Comparison of ENCODE assay signal across 8 cellular contexts in the genomic region with DNA sequence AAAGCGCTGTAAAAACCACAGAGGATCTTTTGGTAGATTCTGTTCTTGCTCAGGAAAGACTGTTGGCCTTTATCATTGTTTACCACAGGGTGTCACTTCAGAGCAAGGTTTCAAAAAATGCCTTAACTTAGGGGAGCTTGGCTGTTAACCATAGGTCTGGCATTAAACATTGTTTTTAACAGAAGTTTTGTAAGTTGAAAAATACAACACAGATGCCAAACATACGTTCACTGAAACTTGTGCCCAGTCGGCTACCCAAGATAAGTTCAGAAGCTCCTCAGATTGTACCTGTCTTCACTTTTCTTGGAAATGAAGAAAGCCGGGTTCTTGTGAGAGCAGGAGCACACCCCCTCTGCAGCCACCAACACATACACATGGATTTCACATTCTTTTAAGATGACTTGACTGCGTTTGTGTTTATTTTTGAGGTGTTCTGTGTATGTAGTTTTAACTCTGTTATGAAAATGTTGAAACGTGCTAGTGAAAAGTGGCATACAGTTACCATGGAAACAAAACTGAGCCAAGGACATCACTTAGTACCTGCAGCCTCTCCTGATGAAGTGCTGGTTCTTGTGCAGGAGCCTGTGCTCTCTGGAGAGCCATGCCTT.
DNase-seq lines count a peak whose midpoint lies in the region; ATAC-seq and TF ChIP-seq lines count a peak whose summit lies in the region.

No MANE protein-coding gene starts in this region.

- H3K4me3 ChIP-seq in BE2C (ENCODE audit: low read depth, low read length), result no peak overlapping the region
- H3K4me3 ChIP-seq in skeletal muscle cell (ENCODE audit: low read depth, low read length), result no peak overlapping the region

- no peaks in the 10 kb centered on the region for H3K9me3 Mint-ChIP-seq in activated naive CD8-positive, alpha-beta T cell treated with anti-CD3 and anti-CD28 coated beads, Interleukin-2, amount 50 U/mL, for 24 hours

- peaks cover 4% of the 10 kb centered on the region; the same call in 1 of the 2 replicates for H3K27me3 ChIP-seq in BE2C

- POLR2A ChIA-PET in HEK293T (lab: Yijun Ruan, JAX), result no interaction called here

- CTCF ChIA-PET in HEK293T (lab: Yijun Ruan, JAX), result interaction anchor here (0.6 to 1.9 kb wide), 3 partner anchors 113 to 119 kb away, joined by 3 to 10 read pairs (median 3); no protein-coding TSS in a partner anchor

- peaks cover 5% of the 10 kb centered on the region; the same call in 1 of the 2 replicates for H3K36me3 ChIP-seq in BE2C

- peak; percentile 45 for TF ChIP-seq CTCF in BE2C (IDR thresholded peaks at IDR 0.05; ENCODE audit: low read depth, low read length)

- DNase-seq in BE2C, result no peak
- peak; percentile 31 for DNase-seq in HEK293T (ENCODE audit: extremely low spot score)
- peak; percentile 29 for DNase-seq in RPMI8226
- DNase-seq in fibroblast of the conjunctiva (ENCODE audit: low read depth), result peak; percentile 44
- DNase-seq in skeletal muscle cell (ENCODE audit: low read depth), result peak; percentile 39
- no peak for DNase-seq in activated naive CD8-positive, alpha-beta T cell treated with anti-CD3 and anti-CD28 coated beads, Interleukin-2, amount 50 U/mL, for 24 hours
- DNase-seq in NCI-H187 treated with DMSO at 0.1 percent for 48 hours (lab: John Stamatoyannopoulos, UW), result no peak

- H3K4me3 Mint-ChIP-seq in activated naive CD8-positive, alpha-beta T cell treated with anti-CD3 and anti-CD28 coated beads, Interleukin-2, amount 50 U/mL, for 24 hours, result no peak overlapping the region

- no peaks in the 10 kb centered on the region for H3K4me1 Mint-ChIP-seq in activated naive CD8-positive, alpha-beta T cell treated with anti-CD3 and anti-CD28 coated beads, Interleukin-2, amount 50 U/mL, for 24 hours

- no peak overlapping the region for H3K27ac Mint-ChIP-seq in activated naive CD8-positive, alpha-beta T cell treated with anti-CD3 and anti-CD28 coated beads, Interleukin-2, amount 50 U/mL, for 24 hours

- no peaks in the 10 kb centered on the region for H3K4me1 ChIP-seq in BE2C

- ATAC-seq in activated naive CD8-positive, alpha-beta T cell treated with anti-CD3 and anti-CD28 coated beads, Interleukin-2, amount 50 U/mL, for 24 hours, result no peak
- ATAC-seq in HG02678 (IDR thresholded peaks at IDR 0.05; ENCODE audit: unreplicated experiment), result no peak

- H3K27me3 Mint-ChIP-seq in activated naive CD8-positive, alpha-beta T cell treated with anti-CD3 and anti-CD28 coated beads, Interleukin-2, amount 50 U/mL, for 24 hours, result peaks cover 18% of the 10 kb centered on the region

- H3K36me3 Mint-ChIP-seq in activated naive CD8-positive, alpha-beta T cell treated with anti-CD3 and anti-CD28 coated beads, Interleukin-2, amount 50 U/mL, for 24 hours (ENCODE audit: low read depth), result no peaks in the 10 kb centered on the region

- H3K9me3 ChIP-seq in BE2C, result no peaks in the 10 kb centered on the region

TF ChIP-seq in HEK293T, 16 proteins besides CTCF, POLR2A, EP300 and RAD21:
- no peak for TF ChIP-seq FOXM1 (IDR thresholded peaks at IDR 0.05; ENCODE audit: borderline replicate concordance)
- TF ChIP-seq, protein P1, sequence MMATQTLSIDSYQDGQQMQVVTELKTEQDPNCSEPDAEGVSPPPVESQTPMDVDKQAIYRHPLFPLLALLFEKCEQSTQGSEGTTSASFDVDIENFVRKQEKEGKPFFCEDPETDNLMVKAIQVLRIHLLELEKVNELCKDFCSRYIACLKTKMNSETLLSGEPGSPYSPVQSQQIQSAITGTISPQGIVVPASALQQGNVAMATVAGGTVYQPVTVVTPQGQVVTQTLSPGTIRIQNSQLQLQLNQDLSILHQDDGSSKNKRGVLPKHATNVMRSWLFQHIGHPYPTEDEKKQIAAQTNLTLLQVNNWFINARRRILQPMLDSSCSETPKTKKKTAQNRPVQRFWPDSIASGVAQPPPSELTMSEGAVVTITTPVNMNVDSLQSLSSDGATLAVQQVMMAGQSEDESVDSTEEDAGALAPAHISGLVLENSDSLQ (IDR thresholded peaks at IDR 0.05), result no peak

Comparison
In these comparisons a context has a peak if more than half of its experiments do, and no peak if none do; other contexts are left out.
1. DNase-seq: peak in HEK293T (single experiment), RPMI8226 (single experiment), fibroblast of the conjunctiva (single experiment) and skeletal muscle cell (single experiment); none in BE2C (single experiment), activated naive CD8-positive, alpha-beta T cell treated with anti-CD3 and anti-CD28 coated beads, Interleukin-2, amount 50 U/mL, for 24 hours (single experiment) and NCI-H187 treated with DMSO at 0.1 percent for 48 hours (single experiment).